ENCODE assay signal across 9 cellular contexts in genomic region chr13:27770809-27771208, GRCh38. TPM values are rescaled to one million over a fixed set of nuclear protein-coding genes. Genes with fewer than 3 reads are reported as not detected.
DNase-seq lines count a peak whose midpoint lies in the region; ATAC-seq, FAIRE-seq and TF ChIP-seq lines count a peak whose summit lies in the region.
"Had no signal": no experiment of that assay in that cellular context is flagged by ENCODE, and none has a peak within 500 bp of the region (broad histone marks: within the 10 kb centered on the region; RNA-seq: fewer than 3 reads in every experiment).

No MANE protein-coding gene starts in this region.

- H3K27ac ChIP-seq in HEK293 (ENCODE audit: extremely low read depth, low read depth, low read length) (no peak overlapping the region), RWPE1 (no peak overlapping the region), keratinocyte (ENCODE audit: control insufficient read depth, insufficient read depth, low read length) (no peak overlapping the region)
- H3K27ac ChIP-seq: BLaER1 treated with 17β-estradiol and CSF1 and Interleukin-3, amounts not matched to agents 10 nM and 100 nM had no signal

- H3K9me3 ChIP-seq in HEK293 (ENCODE audit: control insufficient read depth, insufficient read depth, low read depth, low read length) (no peaks in the 10 kb centered on the region), keratinocyte (ENCODE audit: control insufficient read depth, low read depth, low read length) (no peaks in the 10 kb centered on the region)
- H3K9me3 ChIP-seq: BLaER1 treated with 17β-estradiol and CSF1 and Interleukin-3, amounts not matched to agents 10 nM and 100 nM had no signal

- H3K9ac ChIP-seq in keratinocyte (ENCODE audit: control insufficient read depth, extremely low read depth, insufficient read depth, low read length), result no peak overlapping the region
- H3K9ac ChIP-seq: BLaER1 treated with 17β-estradiol and CSF1 and Interleukin-3, amounts not matched to agents 10 nM and 100 nM had no signal

- POLR2A ChIA-PET in HEK293 (lab: Yijun Ruan, JAX), result no interaction called here
- POLR2A ChIA-PET in RWPE1 (lab: Yijun Ruan, JAX; ENCODE audit: low non-redundant PET), result no interaction called here

- H3K36me3 ChIP-seq in HEK293 (ENCODE audit: control insufficient read depth in 2 of 2, insufficient read depth in 1 of 2, low read length in 2 of 2) (no peaks in the 10 kb centered on the region), keratinocyte (ENCODE audit: control insufficient read depth in 2 of 2, extremely low read depth in 1 of 2, insufficient read depth in 2 of 2, low read length in 2 of 2) (no peaks in the 10 kb centered on the region)
- H3K36me3 ChIP-seq: BLaER1 treated with 17β-estradiol and CSF1 and Interleukin-3, amounts not matched to agents 10 nM and 100 nM had no signal

- DNase-seq in NCI-H1417 (lab: John Stamatoyannopoulos, UW), result peak; percentile 6 to 36 (median 18)
- DNase-seq in NCI-H1417 treated with DMSO at 0.1 percent for 48 hours (lab: John Stamatoyannopoulos, UW), result no peak
- peak; percentile 53 for DNase-seq in RWPE1 (ENCODE audit: low spot score)
- DNase-seq in keratinocyte (ENCODE audit: low read depth, low spot score), result peak; percentile 52
- no peak for DNase-seq in T-helper 9 cell

- no peak overlapping the region for H2AFZ ChIP-seq in keratinocyte (ENCODE audit: control insufficient read depth, low read length)

- peaks cover 10% of the 10 kb centered on the region for H3K27me3 ChIP-seq in keratinocyte (ENCODE audit: control insufficient read depth, extremely low read depth, insufficient read depth, low read length)
- H3K27me3 ChIP-seq: BLaER1 treated with 17β-estradiol and CSF1 and Interleukin-3, amounts not matched to agents 10 nM and 100 nM had no signal

- H3K4me3 ChIP-seq in HEK293 (ENCODE audit: low read depth, low read length) (no peak overlapping the region), keratinocyte (ENCODE audit: control insufficient read depth in 2 of 3, extremely low read depth in 1 of 3, insufficient read depth in 2 of 3, low read depth in 1 of 3, low read length in 3 of 3) (no peak overlapping the region)
- H3K4me3 ChIP-seq: BLaER1 treated with 17β-estradiol and CSF1 and Interleukin-3, amounts not matched to agents 10 nM and 100 nM had no signal

- H3K4me1 ChIP-seq in HEK293 (ENCODE audit: control insufficient read depth, insufficient read depth, low read length) (no peaks in the 10 kb centered on the region), keratinocyte (ENCODE audit: control insufficient read depth, extremely low read depth, insufficient read depth, low read length) (no peaks in the 10 kb centered on the region)

- CTCF ChIA-PET in HEK293 (lab: Yijun Ruan, JAX) (interaction anchor here (0.6 to 3.5 kb wide), 18 partner anchors 10 to 408 kb away, joined by 3 to 23 read pairs (median 4); no protein-coding TSS in a partner anchor), RWPE1 (lab: Yijun Ruan, JAX) (interaction anchor here (0.6 to 2.8 kb wide), 8 partner anchors 12 to 751 kb away, joined by 3 to 23 read pairs (median 3); no protein-coding TSS in a partner anchor)

- H3K9me1 ChIP-seq in keratinocyte (ENCODE audit: control insufficient read depth, extremely low read depth, insufficient read depth, low read length), result no peaks in the 10 kb centered on the region

- H4K20me1 ChIP-seq in keratinocyte (ENCODE audit: control insufficient read depth, extremely low read depth, insufficient read depth, low read length), result no peaks in the 10 kb centered on the region
- H4K20me1 ChIP-seq: BLaER1 treated with 17β-estradiol and CSF1 and Interleukin-3, amounts not matched to agents 10 nM and 100 nM had no signal

- FAIRE-seq in keratinocyte (lab: Jason Lieb, UNC), result peak; percentile 93

- peak overlapping the region; percentile 12 for H3K4me2 ChIP-seq in keratinocyte (ENCODE audit: control insufficient read depth, extremely low read depth, insufficient read depth, low read depth, low read length)
- H3K4me2 ChIP-seq: BLaER1 treated with 17β-estradiol and CSF1 and Interleukin-3, amounts not matched to agents 10 nM and 100 nM had no signal

- dilution Hi-C loops in keratinocyte (cut with MboI; ENCODE audit: extremely low pct_ligation_motif_present, low sequenced_read_pairs), result no loop called here

- peak; percentile 34 for TF ChIP-seq CTCF in HEK293 (tag by site-specific recombination; IDR thresholded peaks at IDR 0.05)
- peak; percentile 19; the same call in 1 of the 2 replicates for TF ChIP-seq CTCF in RWPE1 (conservative IDR thresholded peaks at IDR 0.05; ENCODE audit: low read depth)
- TF ChIP-seq CTCF in keratinocyte (optimal IDR thresholded peaks at IDR 0.05 in 1 of 3, IDR thresholded peaks at IDR 0.05 in 1 of 3, conservative IDR thresholded peaks at IDR 0.05 in 1 of 3; ENCODE audit: extremely low read depth in 1 of 3, insufficient read depth in 2 of 3, low read length in 3 of 3), result peak; percentile 71 to 90 (median 73)

- ATAC-seq in GM21723 (IDR thresholded peaks at IDR 0.05; ENCODE audit: unreplicated experiment) (no peak), HG02610 (IDR thresholded peaks at IDR 0.05; ENCODE audit: unreplicated experiment) (no peak)

- no peaks in the 10 kb centered on the region for H3K79me2 ChIP-seq in keratinocyte (ENCODE audit: control insufficient read depth, insufficient read depth, low read length)

TF ChIP-seq in HEK293, 187 proteins besides CTCF, POLR2A, EP300 and RAD21 (continues in another document):
- no peak for TF ChIP-seq ZNF18 (tag by site-specific recombination; IDR thresholded peaks at IDR 0.05)
- TF ChIP-seq ZNF398 (tag by site-specific recombination; IDR thresholded peaks at IDR 0.05), result no peak
- 0 out of 2 replicates have a peak, but pooled peaks have one; percentile 35 for TF ChIP-seq ZNF341 (tag by site-specific recombination; IDR thresholded peaks at IDR 0.05; ENCODE audit: low read depth)
- TF ChIP-seq YY2 (tag by site-specific recombination; IDR thresholded peaks at IDR 0.05), result no peak
- no peak for TF ChIP-seq PRDM6 (tag by site-specific recombination; IDR thresholded peaks at IDR 0.05)
- no peak for TF ChIP-seq ZSCAN23 (tag by site-specific recombination; IDR thresholded peaks at IDR 0.05)
- TF ChIP-seq ZNF660 (tag by site-specific recombination; IDR thresholded peaks at IDR 0.05), result peak; percentile 75; the same call in 1 of the 2 replicates
- no peak for TF ChIP-seq ZSCAN4 (tag by site-specific recombination; IDR thresholded peaks at IDR 0.05)
- TF ChIP-seq SP7 (tag by site-specific recombination; IDR thresholded peaks at IDR 0.05), result no peak

RNA-seq across cellular contexts. Expression of gene GSX1, which starts 21.5 kb away (rescaled TPM):
- not detected in 3 replicates for polyA plus RNA-seq in keratinocyte
- not detected for polyA plus RNA-seq in keratinocyte (2011; ENCODE audit: low read depth)
- not detected in 2 replicates for polyA plus RNA-seq in keratinocyte (2011; cell fraction: cytosol; rRNA removed)
- polyA plus RNA-seq in keratinocyte (2011; cell fraction: nucleus; rRNA removed), result not detected in 2 replicates
- not detected in 2 replicates for polyA plus RNA-seq in keratinocyte (2012; ENCODE audit: low replicate concordance)
- not detected in 3 replicates for polyA minus RNA-seq in keratinocyte
- polyA minus RNA-seq in keratinocyte (2011; cell fraction: cytosol; rRNA and poly(A)+ RNA removed), result not detected
- polyA minus RNA-seq in keratinocyte (2011; cell fraction: nucleus; rRNA and poly(A)+ RNA removed), result not detected in 2 replicates

Comparison
In these comparisons a context has a peak if more than half of its experiments do, and no peak if none do; other contexts are left out.
1. DNase-seq: peak in NCI-H1417 (3 of 3), RWPE1 (single experiment) and keratinocyte (single experiment); none in NCI-H1417 treated with DMSO at 0.1 percent for 48 hours (single experiment) and T-helper 9 cell (single experiment).
2. CTCF ChIP-seq: peak in every context shown above with its lines; median percentile 73 in keratinocyte; 34 in HEK293; 19 in RWPE1.